In genomic region chr2:38467768-38468463, GRCh38 we compare ENCODE assay signal across 30 cellular contexts.
DNase-seq lines count a peak whose midpoint lies in the region; ATAC-seq and TF ChIP-seq lines count a peak whose summit lies in the region.
"Had no signal": no experiment of that assay in that cellular context is flagged by ENCODE, and none has a peak within 500 bp of the region (broad histone marks: within the 10 kb centered on the region; RNA-seq: fewer than 3 reads in every experiment).

No MANE protein-coding gene starts in this region.

- DNase-seq in adipocyte (ENCODE audit: low read depth) = peak; percentile 14
- DNase-seq in foreskin melanocyte = peak; percentile 76
- DNase-seq in renal cortical epithelial cell (ENCODE audit: low read depth) = peak; percentile 48
- no peak for DNase-seq in uterus
- DNase-seq in activated CD4-positive, alpha-beta T cell treated with anti-CD3 and anti-CD28 coated beads, Interleukin-2, amount 50 U/mL, for 1 hour = no peak
- no peak for DNase-seq in DMS153 (lab: John Stamatoyannopoulos, UW)
- no peak for DNase-seq in SKM-1 (lab: John Stamatoyannopoulos, UW; ENCODE audit: unreplicated experiment)
- DNase-seq: activated CD4-positive, alpha-beta memory T cell treated with anti-CD3 and anti-CD28 coated beads, Interleukin-2, amount 10 ng/mL, durations not matched to agents 7 days and 5 days; activated CD8-positive, alpha-beta memory T cell treated with anti-CD3 and anti-CD28 coated beads, Interleukin-2, amount 50 U/mL, for 48 hours; anterior cingulate cortex; cortex of kidney; effector memory CD8-positive, alpha-beta T cell; gastrocnemius medialis; hippocampal formation; IMR-90; naive B cell; NCI-H1105; NCI-H2029; NCI-H526 treated with DMSO at 0.1 percent for 48 hours; nucleus accumbens; Peyer's patch; retina; stimulated activated CD4-positive, alpha-beta T cell treated with anti-CD3 and anti-CD28 coated beads, Interleukin-4, amount 100 ng/mL, for 1 hour; T-helper 1 cell had no signal

- intact Hi-C loops in uterus (cut with DNase I; ENCODE audit: low total_unique reads) = no loop called here

- no peaks in the 10 kb centered on the region for H3K36me3 ChIP-seq in adipocyte (ENCODE audit: control insufficient read depth, insufficient read depth, low read length, severe bottlenecking)
- no peaks in the 10 kb centered on the region for H3K36me3 ChIP-seq in uterus
- H3K36me3 ChIP-seq: cardiac muscle cell, gastrocnemius medialis, Peyer's patch had no signal

- H3K4me1 ChIP-seq in adipocyte (ENCODE audit: control insufficient read depth, insufficient read depth, low read length) (peaks cover 6% of the 10 kb centered on the region), uterus (peaks cover 5 to 19% of the 10 kb centered on the region in 2 donors)
- H3K4me1 ChIP-seq: gastrocnemius medialis, Peyer's patch had no signal

- H3K27me3 ChIP-seq in adipocyte (replicated peaks; ENCODE audit: control insufficient read depth, insufficient read depth, low read length) (peaks cover 5% of the 10 kb centered on the region), uterus (no peaks in the 10 kb centered on the region)
- H3K27me3 ChIP-seq: cardiac muscle cell, gastrocnemius medialis, Peyer's patch had no signal

- H3K4me3 ChIP-seq in adipocyte (ENCODE audit: low read length) (no peak overlapping the region), uterus (no peak overlapping the region)
- H3K4me3 ChIP-seq: cardiac muscle cell, gastrocnemius medialis, Peyer's patch had no signal

- ATAC-seq in HG03175 (IDR thresholded peaks at IDR 0.05; ENCODE audit: unreplicated experiment) = no peak
- ATAC-seq: activated CD4-positive, CD25-positive, alpha-beta regulatory T cell treated with anti-CD3 and anti-CD28 coated beads, Interleukin-2, amount 50 U/mL, for 24 hours; activated naive CD4-positive, alpha-beta T cell treated with anti-CD3 and anti-CD28 coated beads, Interleukin-2, amount 50 U/mL, for 72 hours; activated T-helper 17 cell treated with anti-CD3 and anti-CD28 coated beads, Interleukin-2, amount 50 U/mL, for 72 hours; effector memory CD8-positive, alpha-beta T cell; esophagus mucosa; gastrocnemius medialis had no signal

- no peaks in the 10 kb centered on the region for H3K9me3 ChIP-seq in adipocyte (ENCODE audit: control insufficient read depth, low read length)
- H3K9me3 ChIP-seq in uterus = no peaks in the 10 kb centered on the region
- H3K9me3 ChIP-seq: gastrocnemius medialis, Peyer's patch had no signal

- H3K9ac ChIP-seq in adipocyte (ENCODE audit: low read length) = no peak overlapping the region

- TF ChIP-seq POLR2A in uterus (IDR thresholded peaks at IDR 0.05) = no peak

- peak overlapping the region; percentile 87 to 94 for H3K27ac ChIP-seq in uterus
- H3K27ac ChIP-seq: cardiac muscle cell, gastrocnemius medialis had no signal

- TF ChIP-seq CTCF in uterus (IDR thresholded peaks at IDR 0.05) = no peak

Comparison
In these comparisons a context has a peak if more than half of its experiments do, and no peak if none do; other contexts are left out.
1. DNase-seq: peak in adipocyte (single experiment), foreskin melanocyte (single experiment) and renal cortical epithelial cell (single experiment); none in uterus (0 of 2), activated CD4-positive, alpha-beta T cell treated with anti-CD3 and anti-CD28 coated beads, Interleukin-2, amount 50 U/mL, for 1 hour (single experiment), DMS153 (single experiment) and SKM-1 (single experiment).